8 cellular contexts compared by ENCODE assay signal in genomic region chr12:109899783-109900751, GRCh38. TPM values are rescaled to one million over a fixed set of nuclear protein-coding genes. Genes with fewer than 3 reads are reported as not detected.
DNase-seq lines count a peak whose midpoint lies in the region; ATAC-seq and TF ChIP-seq lines count a peak whose summit lies in the region.

TCHP (plus strand) TSS chr12:109900274; CDS start chr12:109903027, 2,753 bp downstream.

- H3K36me3 Mint-ChIP-seq in activated CD4-positive, alpha-beta T cell treated with anti-CD3 and anti-CD28 coated beads for 36 hours (ENCODE audit: low read depth) = peaks cover 13% of the 10 kb centered on the region

- H3K27ac ChIP-seq in A673 (ENCODE audit: low read depth, low read length, poor library complexity, severe bottlenecking) = peak within 1 kb of the TSS; percentile 86

- no peaks in the 10 kb centered on the region for H3K9me3 Mint-ChIP-seq in activated CD4-positive, alpha-beta T cell treated with anti-CD3 and anti-CD28 coated beads for 36 hours (ENCODE audit: low read depth)

- ATAC-seq in GM18867 (IDR thresholded peaks at IDR 0.05; ENCODE audit: unreplicated experiment) (peak; percentile 62), HG03342 (IDR thresholded peaks at IDR 0.05; ENCODE audit: unreplicated experiment) (peak; percentile 62)
- peak; percentile 90 for ATAC-seq in activated CD4-positive, alpha-beta T cell treated with anti-CD3 and anti-CD28 coated beads for 36 hours

- no peaks in the 10 kb centered on the region for H3K27me3 ChIP-seq in A673 (replicated peaks; ENCODE audit: insufficient read depth, low read depth, low read length, poor library complexity)

- no peaks in the 10 kb centered on the region for H3K27me3 Mint-ChIP-seq in activated CD4-positive, alpha-beta T cell treated with anti-CD3 and anti-CD28 coated beads for 36 hours

- intact Hi-C loops in A673 (cut with micrococcal nuclease; ENCODE audit: unreplicated experiment) = no loop called here
- intact Hi-C loops in activated CD4-positive, alpha-beta T cell treated with anti-CD3 and anti-CD28 coated beads for 36 hours (cut with DNase I, micrococcal nuclease) = loop anchor here (1.0 to 2.0 kb wide), 2 partner anchors 20 to 47 kb away; partner anchors contain the start of gene GLTP (in 2 of the 2)

- H3K9me3 ChIP-seq in A673 (ENCODE audit: low read depth, low read length, poor library complexity, severe bottlenecking) = no peaks in the 10 kb centered on the region

- H3K4me1 Mint-ChIP-seq in activated CD4-positive, alpha-beta T cell treated with anti-CD3 and anti-CD28 coated beads for 36 hours = peaks cover 25% of the 10 kb centered on the region

- peak within 1 kb of the TSS; percentile 100 for H3K27ac Mint-ChIP-seq in activated CD4-positive, alpha-beta T cell treated with anti-CD3 and anti-CD28 coated beads for 36 hours

- H3K4me1 ChIP-seq in A673 (ENCODE audit: insufficient read depth, low read length, poor library complexity, severe bottlenecking) = peaks cover 6% of the 10 kb centered on the region

- CTCF ChIA-PET in A673 (lab: Charles Lee) = interaction anchor here (0.5 kb wide), 1 partner anchor 56 kb away, joined by 6 read pairs; no protein-coding TSS in a partner anchor
- CTCF ChIA-PET in activated CD4-positive, alpha-beta T cell treated with anti-CD3 and anti-CD28 coated beads for 36 hours (lab: Charles Lee) = interaction anchor here (0.6 to 1.8 kb wide), 9 partner anchors 11 to 531 kb away, joined by 3 to 7 read pairs (median 3); no protein-coding TSS in a partner anchor

- H3K36me3 ChIP-seq in A673 (ENCODE audit: insufficient read depth, low read length, poor library complexity, severe bottlenecking) = peaks cover 22% of the 10 kb centered on the region

- POLR2A ChIA-PET in A673 (lab: Charles Lee; ENCODE audit: low non-redundant PET) = interaction anchor here (0.6 to 0.7 kb wide), 2 partner anchors 472 to 714 kb away, joined by 3 to 7 read pairs; no protein-coding TSS in a partner anchor
- POLR2A ChIA-PET in activated CD4-positive, alpha-beta T cell treated with anti-CD3 and anti-CD28 coated beads for 36 hours (lab: Charles Lee) = interaction anchor here (0.6 to 0.9 kb wide), 2 partner anchors 105 to 841 kb away, joined by 3 to 4 read pairs; no protein-coding TSS in a partner anchor

- DNase-seq in A673 (ENCODE audit: low spot score) (peak; percentile 94), NCI-H510A (lab: John Stamatoyannopoulos, UW) (peak; percentile 74), choroid plexus epithelial cell (ENCODE audit: low read depth) (peak; percentile 88), kidney tubule cell (ENCODE audit: low spot score) (peak; percentile 89)
- DNase-seq in activated CD4-positive, alpha-beta T cell treated with anti-CD3 and anti-CD28 coated beads for 36 hours = peak; percentile 88
- DNase-seq in stimulated activated CD4-positive, alpha-beta T cell treated with anti-CD3 and anti-CD28 coated beads, Interleukin-1b, Interleukin-23, amount 100 ng/mL, for 1 hour (ENCODE audit: low read depth in 2 of 2) = peak; percentile 23 to 45

- peak within 1 kb of the TSS; percentile 67 for H3K4me3 ChIP-seq in A673 (ENCODE audit: low read depth, low read length, poor library complexity, severe bottlenecking)
- H3K4me3 ChIP-seq in choroid plexus epithelial cell (ENCODE audit: low read depth, low read length) = peak within 1 kb of the TSS; percentile 78

- BruUV-seq in A673 (replicated peaks; lab: Mats Ljungman, UMichigan) = TSS peak; percentile 73

- peak; percentile 48; the same call in 1 of the 2 replicates for TF ChIP-seq CTCF in A673 (conservative IDR thresholded peaks at IDR 0.05; ENCODE audit: low read depth, low read length)
- TF ChIP-seq CTCF in choroid plexus epithelial cell (conservative IDR thresholded peaks at IDR 0.05; ENCODE audit: low read depth, low read length) = peak; percentile 53

- H3K4me3 Mint-ChIP-seq in activated CD4-positive, alpha-beta T cell treated with anti-CD3 and anti-CD28 coated beads for 36 hours = peak within 1 kb of the TSS; percentile 92

RNA-seq across cellular contexts. Expression of gene TCHP, which starts in this region (rescaled TPM):
- 33.4 and 40.4 TPM in 2 replicates for total RNA-seq in A673 (2021)
- total RNA-seq in activated CD4-positive, alpha-beta T cell treated with anti-CD3 and anti-CD28 coated beads for 36 hours = 10 to 100 TPM; 15.1 to 16.1 TPM

Comparison
In these comparisons a context has a peak if more than half of its experiments do, and no peak if none do; other contexts are left out.
1. Peak in every context shown above with its lines: DNase-seq, ATAC-seq, H3K4me3 ChIP-seq and H3K27ac ChIP-seq.
2. DNase-seq: peak in every context shown above with its lines; median percentile 94 in A673; 89 in kidney tubule cell; 88 in activated CD4-positive, alpha-beta T cell treated with anti-CD3 and anti-CD28 coated beads for 36 hours; 88 in choroid plexus epithelial cell; 74 in NCI-H510A; 34 in stimulated activated CD4-positive, alpha-beta T cell treated with anti-CD3 and anti-CD28 coated beads, Interleukin-1b, Interleukin-23, amount 100 ng/mL, for 1 hour.